23 cellular contexts compared by ENCODE assay signal in genomic region chrX:24566233-24566632, GRCh38.
DNase-seq lines count a peak whose midpoint lies in the region; ATAC-seq and TF ChIP-seq lines count a peak whose summit lies in the region.
"Had no signal": no experiment of that assay in that cellular context is flagged by ENCODE, and none has a peak within 500 bp of the region (broad histone marks: within the 10 kb centered on the region; RNA-seq: fewer than 3 reads in every experiment).

No MANE protein-coding gene starts in this region.

- H3K36me3 Mint-ChIP-seq in CD14-positive monocyte = no peaks in the 10 kb centered on the region

- no peaks in the 10 kb centered on the region for H3K9me2 ChIP-seq in hepatocyte (replicated peaks; ENCODE audit: insufficient read depth)

- peaks cover 0 to 3% (median 2%) of the 10 kb centered on the region in 3 donors for H3K27me3 Mint-ChIP-seq in CD14-positive monocyte (ENCODE audit: low read depth in 3 of 3)

- no peaks in the 10 kb centered on the region for H3K27me3 ChIP-seq in esophagus muscularis mucosa
- H3K27me3 ChIP-seq in hepatocyte = no peaks in the 10 kb centered on the region
- no peaks in the 10 kb centered on the region for H3K27me3 ChIP-seq in tibial artery
- H3K27me3 ChIP-seq: BE2C, Peyer's patch had no signal

- H3K4me1 ChIP-seq in esophagus muscularis mucosa = peaks cover 0 to 22% (median 4%) of the 10 kb centered on the region in 4 donors
- peaks cover 11% of the 10 kb centered on the region for H3K4me1 ChIP-seq in hepatocyte (ENCODE audit: insufficient read depth)
- H3K4me1 ChIP-seq in tibial artery = peaks cover 0 to 27% (median 0%) of the 10 kb centered on the region in 4 donors
- H3K4me1 ChIP-seq: BE2C, Peyer's patch had no signal

- H4K20me1 ChIP-seq in hepatocyte (ENCODE audit: insufficient read depth, poor library complexity, severe bottlenecking) = no peaks in the 10 kb centered on the region

- no peak overlapping the region for H2AFZ ChIP-seq in hepatocyte

- TF ChIP-seq CTCF in esophagus muscularis mucosa (IDR thresholded peaks at IDR 0.05) = no peak
- TF ChIP-seq CTCF in hepatocyte (IDR thresholded peaks at IDR 0.05; ENCODE audit: poor library complexity) = no peak
- no peak for TF ChIP-seq CTCF in tibial artery (IDR thresholded peaks at IDR 0.05)
- TF ChIP-seq CTCF in CD14-positive monocyte (IDR thresholded peaks at IDR 0.05) = no peak

- H3K36me3 ChIP-seq in esophagus muscularis mucosa (no peaks in the 10 kb centered on the region), hepatocyte (replicated peaks; ENCODE audit: insufficient read depth, low read depth) (no peaks in the 10 kb centered on the region), tibial artery (no peaks in the 10 kb centered on the region)
- H3K36me3 ChIP-seq: BE2C, Peyer's patch had no signal

- peak; percentile 55 for DNase-seq in DMS 273 (lab: John Stamatoyannopoulos, UW; ENCODE audit: unreplicated experiment)
- DNase-seq in DMS 273 treated with DMSO at 0.1 percent for 48 hours (lab: John Stamatoyannopoulos, UW) = no peak
- no peak for DNase-seq in esophagus muscularis mucosa (ENCODE audit: extremely low spot score)
- DNase-seq in hepatocyte (ENCODE audit: low spot score) = no peak
- DNase-seq in tibial artery = no peak
- DNase-seq in CD14-positive monocyte (ENCODE audit: low spot score) = no peak
- DNase-seq: ACHN, BE2C, Calu3, DMS53, Karpas-422, NCI-H1092 treated with DMSO at 0.1 percent for 48 hours, NCI-H1436 treated with DMSO at 0.1 percent for 48 hours, NCI-H1930, NCI-H69, OCI-M1, Peyer's patch, SIG-M5 had no signal

- TF ChIP-seq POLR2A in esophagus muscularis mucosa (IDR thresholded peaks at IDR 0.05; ENCODE audit: low read depth) = no peak

- no peak for TF ChIP-seq EP300 in esophagus muscularis mucosa (IDR thresholded peaks at IDR 0.05)

- H3K4me2 ChIP-seq in hepatocyte = peak overlapping the region; percentile 13

- H3K4me1 Mint-ChIP-seq in CD14-positive monocyte = no peaks in the 10 kb centered on the region

- H3K27ac Mint-ChIP-seq in CD14-positive monocyte = no peak overlapping the region

- intact Hi-C loops in esophagus muscularis mucosa (cut with DNase I) = no loop called here
- intact Hi-C loops in tibial artery (cut with DNase I; ENCODE audit: low total_unique reads) = no loop called here
- intact Hi-C loops in CD14-positive monocyte (cut with micrococcal nuclease) = no loop called here

- ATAC-seq in HG03571 (IDR thresholded peaks at IDR 0.05; ENCODE audit: unreplicated experiment) (no peak), GM19395 (IDR thresholded peaks at IDR 0.05; ENCODE audit: unreplicated experiment) (no peak)
- ATAC-seq: HepG2 had no signal

- H3K4me3 ChIP-seq in esophagus muscularis mucosa = no peak overlapping the region
- no peak overlapping the region for H3K4me3 ChIP-seq in hepatocyte
- H3K4me3 ChIP-seq in tibial artery = no peak overlapping the region
- H3K4me3 ChIP-seq: Peyer's patch, SK-N-MC had no signal

- 58% methylated on average over 3 of the region's 3 CpGs for WGBS in esophagus muscularis mucosa
- 53% methylated on average over 3 of the region's 3 CpGs for WGBS in hepatocyte (ENCODE audit: low lambda C conversion rate, missing lambda C conversion rate)

- no peak overlapping the region for H3K4me3 Mint-ChIP-seq in CD14-positive monocyte

- H3K27ac ChIP-seq in esophagus muscularis mucosa (replicated peaks in 1 of 4) (peak overlapping the region; percentile 44 to 72 (median 60)), hepatocyte (peak overlapping the region; percentile 64), tibial artery (peak overlapping the region; percentile 59 to 61)
- H3K27ac ChIP-seq: 22Rv1, Peyer's patch, SK-N-MC had no signal

- H3K79me2 ChIP-seq in hepatocyte = no peaks in the 10 kb centered on the region

- peaks cover 0 to 6% (median 0%) of the 10 kb centered on the region in 7 donors for H3K9me3 Mint-ChIP-seq in CD14-positive monocyte

- H3K9me3 ChIP-seq in esophagus muscularis mucosa (no peaks in the 10 kb centered on the region), hepatocyte (ENCODE audit: low read depth) (no peaks in the 10 kb centered on the region), tibial artery (no peaks in the 10 kb centered on the region)
- H3K9me3 ChIP-seq: BE2C, Peyer's patch had no signal
